ENCODE assay signal across 1 cellular context in genomic region chr10:122524811-122525210, GRCh38.
TF ChIP-seq lines count a peak whose summit lies in the region.

No MANE protein-coding gene starts in this region.

TF ChIP-seq in GM23338, 12 proteins besides CTCF, POLR2A, EP300 and RAD21:
- TF ChIP-seq ETS1 (IDR thresholded peaks at IDR 0.05) (no peak), ZNF331 (CRISPR knock-in tag; IDR thresholded peaks at IDR 0.05; ENCODE audit: low read depth) (no peak), ZNF462 (CRISPR knock-in tag; IDR thresholded peaks at IDR 0.05) (no peak), CREB1 (CRISPR knock-in tag; IDR thresholded peaks at IDR 0.05; ENCODE audit: low read depth) (no peak), JUNB (IDR thresholded peaks at IDR 0.05; ENCODE audit: unreplicated experiment) (no peak), STAT1 (IDR thresholded peaks at IDR 0.05; ENCODE audit: unreplicated experiment) (no peak), NANOG (IDR thresholded peaks at IDR 0.05; ENCODE audit: borderline replicate concordance) (no peak), EZH2 (IDR thresholded peaks at IDR 0.05; ENCODE audit: low read depth, unreplicated experiment) (no peak), POLR2AphosphoS5 (IDR thresholded peaks at IDR 0.05; ENCODE audit: low read depth) (no peak), EZH2phosphoT487 (IDR thresholded peaks at IDR 0.05; ENCODE audit: unreplicated experiment) (no peak), REST (IDR thresholded peaks at IDR 0.05; ENCODE audit: unreplicated experiment) (no peak), ZNF114 (CRISPR knock-in tag; IDR thresholded peaks at IDR 0.05) (no peak)
